25 cellular contexts compared by ENCODE assay signal in the genomic region with DNA sequence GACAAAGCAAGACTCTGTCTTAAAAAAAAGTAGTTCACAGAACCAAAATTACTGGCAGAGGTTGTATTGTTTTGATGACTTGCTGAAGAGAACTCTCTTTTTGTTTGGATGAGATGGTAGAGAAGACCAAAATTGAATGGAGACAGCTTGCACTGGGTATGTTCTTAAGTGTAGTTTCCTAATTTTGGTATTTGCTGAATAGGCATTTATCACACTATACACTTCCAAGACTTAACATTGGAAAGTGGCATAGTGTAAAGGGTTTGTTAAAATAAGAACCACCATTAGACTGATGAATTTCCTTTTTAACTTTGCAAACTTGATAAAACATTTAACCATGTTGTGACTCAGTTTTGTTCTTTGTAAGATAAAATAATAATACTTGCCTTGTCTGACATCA. TPM values are rescaled to one million over a fixed set of nuclear protein-coding genes. Genes with fewer than 3 reads are reported as not detected.
DNase-seq lines count a peak whose midpoint lies in the region; ATAC-seq, FAIRE-seq and TF ChIP-seq lines count a peak whose summit lies in the region.
"Had no signal": no experiment of that assay in that cellular context is flagged by ENCODE, and none has a peak within 500 bp of the region (broad histone marks: within the 10 kb centered on the region; RNA-seq: fewer than 3 reads in every experiment).

No MANE protein-coding gene starts in this region.

- no peaks in the 10 kb centered on the region for H3K36me3 ChIP-seq in HepG2 (replicated peaks in 1 of 2; ENCODE audit: control insufficient read depth in 1 of 2, insufficient read depth in 2 of 2, low read length in 2 of 2)
- no peaks in the 10 kb centered on the region for H3K36me3 ChIP-seq in right lobe of liver
- no peaks in the 10 kb centered on the region for H3K36me3 ChIP-seq in K562 (ENCODE audit: control insufficient read depth, insufficient read depth, low read length)
- no peaks in the 10 kb centered on the region for H3K36me3 ChIP-seq in endothelial cell of umbilical vein (ENCODE audit: control insufficient read depth in 2 of 2, extremely low read depth in 1 of 2, insufficient read depth in 2 of 2, low read length in 2 of 2)
- H3K36me3 ChIP-seq: BE2C, BLaER1 had no signal

- in situ Hi-C loops in HepG2 (cut with HindIII; ENCODE audit: extremely low pct_ligation_motif_present, low pct_unique_long_range_greater_than_20kb) (no loop called here), K562 (cut with MboI) (no loop called here)

- intact Hi-C loops in HepG2 (cut with micrococcal nuclease; ENCODE audit: unreplicated experiment): no loop called here
- intact Hi-C loops in right lobe of liver (cut with DNase I): no loop called here
- intact Hi-C loops in K562 (cut with micrococcal nuclease): no loop called here
- intact Hi-C loops in endothelial cell of umbilical vein (cut with micrococcal nuclease): no loop called here

- no peak overlapping the region for H3K27ac ChIP-seq in HepG2 (ENCODE audit: extremely low read length, insufficient read depth, low read length)
- no peak overlapping the region for H3K27ac ChIP-seq in right lobe of liver
- H3K27ac ChIP-seq in K562 (ENCODE audit: extremely low read depth, low read depth, low read length): no peak overlapping the region
- H3K27ac ChIP-seq in endothelial cell of umbilical vein (ENCODE audit: insufficient read depth, low read depth, low read length): no peak overlapping the region
- H3K27ac ChIP-seq: 22Rv1, BLaER1 had no signal

- CTCF ChIA-PET in HepG2 (lab: Yijun Ruan, JAX; ENCODE audit: low intra/inter-chr PET ratio, low total read pairs) (no interaction called here), K562 (lab: Yijun Ruan, JAX; ENCODE audit: low intra/inter-chr PET ratio) (no interaction called here), endothelial cell of umbilical vein (lab: Charles Lee) (no interaction called here)

- no peaks in the 10 kb centered on the region for H3K9me3 ChIP-seq in HepG2 (ENCODE audit: low read length)
- no peaks in the 10 kb centered on the region for H3K9me3 ChIP-seq in right lobe of liver
- no peaks in the 10 kb centered on the region for H3K9me3 ChIP-seq in K562 (replicated peaks; ENCODE audit: control insufficient read depth, insufficient read depth, low read depth, low read length)
- no peaks in the 10 kb centered on the region for H3K9me3 ChIP-seq in endothelial cell of umbilical vein (replicated peaks; ENCODE audit: control insufficient read depth, insufficient read depth, low read length)
- H3K9me3 ChIP-seq: BE2C, BLaER1 had no signal

- H3K9ac ChIP-seq in HepG2 (ENCODE audit: insufficient read depth, low read depth, low read length) (no peak overlapping the region), K562 (ENCODE audit: insufficient read depth in 1 of 2, low read depth in 2 of 2, low read length in 2 of 2) (no peak overlapping the region), endothelial cell of umbilical vein (replicated peaks; ENCODE audit: extremely low read depth, insufficient read depth, low read length) (no peak overlapping the region)
- H3K9ac ChIP-seq: BLaER1 had no signal

- no peaks in the 10 kb centered on the region for H3K79me2 ChIP-seq in HepG2 (ENCODE audit: insufficient read depth, low read length)
- peaks cover 2% of the 10 kb centered on the region; the same call in 1 of the 3 replicates for H3K79me2 ChIP-seq in K562 (ENCODE audit: control insufficient read depth, insufficient read depth, low read length)
- H3K79me2 ChIP-seq in endothelial cell of umbilical vein (ENCODE audit: control insufficient read depth, insufficient read depth, low read length): no peaks in the 10 kb centered on the region

- H2AFZ ChIP-seq in HepG2 (ENCODE audit: low read length) (no peak overlapping the region), K562 (ENCODE audit: low read depth, low read length) (no peak overlapping the region), endothelial cell of umbilical vein (ENCODE audit: low read depth, low read length) (no peak overlapping the region)

- DNase-seq in HepG2 (ENCODE audit: low spot score): no peak
- DNase-seq in right lobe of liver: no peak
- no peak for DNase-seq in K562 (ENCODE audit: extremely low read depth in 1 of 4, low spot score in 3 of 4)
- no peak for DNase-seq in endothelial cell of umbilical vein (ENCODE audit: low read depth, low spot score)
- no peak for DNase-seq in activated CD4-positive, alpha-beta T cell treated with anti-CD3 and anti-CD28 coated beads for 1 hour
- DNase-seq: ACHN; BE2C; C1 segment of cervical spinal cord; CD4-positive, alpha-beta memory T cell; CD4-positive, CD25-positive, alpha-beta regulatory T cell; CD8-positive, alpha-beta memory T cell; COR-L47; DMS 273 treated with DMSO at 0.1 percent for 48 hours; DMS153; DMS53; DMS79; DND-41; EL; GDM1 had no signal

- FAIRE-seq in HepG2 (lab: Jason Lieb, UNC): no peak
- FAIRE-seq in K562 (lab: Jason Lieb, UNC): no peak
- peak; percentile 33 for FAIRE-seq in endothelial cell of umbilical vein (lab: Jason Lieb, UNC)
- FAIRE-seq: GM12878, GM12892, GM18507 had no signal

- ATAC-seq in HepG2 (no peak), right lobe of liver (no peak), K562 (no peak), HG02970 (IDR thresholded peaks at IDR 0.05; ENCODE audit: low FRiP score, unreplicated experiment) (no peak)
- ATAC-seq: GM12878 had no signal

- H4K20me1 ChIP-seq in HepG2 (ENCODE audit: insufficient read depth, low read length) (no peaks in the 10 kb centered on the region), K562 (replicated peaks; ENCODE audit: control insufficient read depth, insufficient read depth, low read length) (no peaks in the 10 kb centered on the region), endothelial cell of umbilical vein (replicated peaks; ENCODE audit: control insufficient read depth, extremely low read depth, insufficient read depth, low read length) (no peaks in the 10 kb centered on the region)
- H4K20me1 ChIP-seq: BLaER1 had no signal

- dilution Hi-C loops in endothelial cell of umbilical vein (cut with MboI; ENCODE audit: extremely low pct_ligation_motif_present, low sequenced_read_pairs): no loop called here

- POLR2A ChIA-PET in HepG2 (lab: Yijun Ruan, JAX): no interaction called here
- POLR2A ChIA-PET in K562 (lab: Yijun Ruan, JAX): no interaction called here
- POLR2A ChIA-PET in endothelial cell of umbilical vein (lab: Charles Lee): no interaction called here

- H3K4me1 ChIP-seq in HepG2 (ENCODE audit: insufficient read depth, low read length) (peaks cover 10% of the 10 kb centered on the region), right lobe of liver (no peaks in the 10 kb centered on the region), K562 (replicated peaks in 1 of 2; ENCODE audit: control insufficient read depth in 2 of 2, insufficient read depth in 2 of 2, low read length in 2 of 2) (no peaks in the 10 kb centered on the region), endothelial cell of umbilical vein (ENCODE audit: control insufficient read depth, extremely low read depth, insufficient read depth, low read length) (peaks cover 3% of the 10 kb centered on the region)

- TF ChIP-seq RAD21 in HepG2 (CRISPR knock-in tag; IDR thresholded peaks at IDR 0.05) (no peak), K562 (CRISPR knock-in tag; conservative IDR thresholded peaks at IDR 0.05 in 1 of 2, IDR thresholded peaks at IDR 0.05 in 1 of 2) (no peak)

- H3K4me3 ChIP-seq in HepG2 (replicated peaks in 1 of 3; ENCODE audit: insufficient read depth in 1 of 3, low read depth in 2 of 3, low read length in 3 of 3) (no peak overlapping the region), right lobe of liver (no peak overlapping the region), K562 (no peak overlapping the region), endothelial cell of umbilical vein (replicated peaks in 1 of 3; ENCODE audit: insufficient read depth in 1 of 3, low read depth in 1 of 3, low read length in 3 of 3) (no peak overlapping the region)
- H3K4me3 ChIP-seq: BLaER1, GM12878 had no signal

- TF ChIP-seq CTCF in HepG2 (CRISPR knock-in tag; IDR thresholded peaks at IDR 0.05) (no peak), right lobe of liver (IDR thresholded peaks at IDR 0.05) (no peak), K562 (IDR thresholded peaks at IDR 0.05 in 2 of 3, conservative IDR thresholded peaks at IDR 0.05 in 1 of 3; ENCODE audit: insufficient read depth in 2 of 3, low read depth in 1 of 3, low read length in 3 of 3) (no peak), endothelial cell of umbilical vein (IDR thresholded peaks at IDR 0.05; ENCODE audit: extremely low read depth in 1 of 2, insufficient read depth in 1 of 2, low read depth in 1 of 2, low read length in 2 of 2) (no peak)

- H3K4me2 ChIP-seq in HepG2 (ENCODE audit: low read depth, low read length) (no peak overlapping the region), K562 (ENCODE audit: insufficient read depth, low read length) (no peak overlapping the region), endothelial cell of umbilical vein (ENCODE audit: insufficient read depth, low read length) (no peak overlapping the region)
- H3K4me2 ChIP-seq: BLaER1 had no signal

- TF ChIP-seq EP300 in HepG2 (IDR thresholded peaks at IDR 0.05; ENCODE audit: low read depth in 2 of 2, low read length in 2 of 2) (no peak), HepG2 (CRISPR knock-in tag; IDR thresholded peaks at IDR 0.05; ENCODE audit: borderline replicate concordance) (no peak), K562 (IDR thresholded peaks at IDR 0.05; ENCODE audit: low read length) (no peak)

- BruUV-seq in HepG2 (replicated peaks; lab: Mats Ljungman, UMichigan): no TSS peak
- BruUV-seq in K562 (replicated peaks; lab: Mats Ljungman, UMichigan): no TSS peak
- BruUV-seq in endothelial cell of umbilical vein (replicated peaks; lab: Mats Ljungman, UMichigan): no TSS peak

- no peaks in the 10 kb centered on the region for H3K27me3 ChIP-seq in HepG2 (ENCODE audit: control insufficient read depth in 1 of 2, insufficient read depth in 2 of 2, low read length in 2 of 2)
- H3K27me3 ChIP-seq in right lobe of liver: peaks cover 0 to 4% of the 10 kb centered on the region in 2 donors
- H3K27me3 ChIP-seq in K562 (ENCODE audit: control insufficient read depth in 2 of 2, insufficient read depth in 2 of 2, low read length in 2 of 2): peaks cover 0 to 3% of the 10 kb centered on the region in 2 experiments; a peak in 2 of 5 replicates
- peaks cover 6 to 10% of the 10 kb centered on the region in 2 experiments for H3K27me3 ChIP-seq in endothelial cell of umbilical vein (ENCODE audit: control insufficient read depth in 2 of 2, insufficient read depth in 2 of 2, low read length in 2 of 2)
- H3K27me3 ChIP-seq: BE2C, BLaER1 had no signal

- H3K9me1 ChIP-seq in K562 (ENCODE audit: control insufficient read depth, insufficient read depth, low read length): no peaks in the 10 kb centered on the region
- no peaks in the 10 kb centered on the region for H3K9me1 ChIP-seq in endothelial cell of umbilical vein (replicated peaks; ENCODE audit: control insufficient read depth, extremely low read depth, insufficient read depth, low read length)

- no peak for TF ChIP-seq POLR2A in HepG2 (IDR thresholded peaks at IDR 0.05; ENCODE audit: insufficient read depth in 1 of 2, low read depth in 2 of 2, low read length in 2 of 2)
- TF ChIP-seq POLR2A in right lobe of liver (IDR thresholded peaks at IDR 0.05): no peak
- TF ChIP-seq POLR2A in K562 (conservative IDR thresholded peaks at IDR 0.05): no peak
- no peak for TF ChIP-seq POLR2A in endothelial cell of umbilical vein (IDR thresholded peaks at IDR 0.05; ENCODE audit: low read depth, low read length)

RNA-seq across cellular contexts. Expression of gene DCUN1D5, which starts 5.3 kb away (rescaled TPM):
- total RNA-seq in HepG2 (2016; rRNA removed; fragmentation: Illumina TruSeq; extraction: Trizol) (46.7 and 57.0 TPM in 2 replicates), right lobe of liver (10 to 100 TPM in 3 of 6 experiments, 1 to 10 TPM in 3; 6.4 to 35.4 (median 10.4) TPM), K562 (2014; rRNA removed) (202 and 242 TPM in 2 replicates), K562 (2014; rRNA removed; fragmentation: Illumina TruSeq; extraction: Trizol) (132 and 149 TPM in 2 replicates), K562 (2015; rRNA removed; fragmentation: Illumina TruSeq; extraction: Trizol) (105 and 115 TPM in 2 replicates), K562 (2021) (97.2 and 100 TPM in 2 replicates), endothelial cell of umbilical vein (49.8 and 52.9 TPM in 2 replicates)
- 15.7 and 16.9 TPM in 2 replicates for total RNA-seq in HepG2 (2016; cell fraction: cytosol; rRNA removed; fragmentation: Illumina TruSeq; extraction: Trizol; ENCODE audit: low read depth)
- total RNA-seq in HepG2 (2016; cell fraction: insoluble cytoplasmic fraction; rRNA removed; fragmentation: Illumina TruSeq; extraction: Trizol): 47.7 and 61.6 TPM in 2 replicates
- 26.9 and 31.6 TPM in 2 replicates for total RNA-seq in HepG2 (2016; cell fraction: membrane; rRNA removed; fragmentation: Illumina TruSeq; extraction: Trizol)
- total RNA-seq in HepG2 (2016; cell fraction: nucleus; rRNA removed; fragmentation: Illumina TruSeq; extraction: Trizol): 25.3 and 27.8 TPM in 2 replicates
- polyA plus RNA-seq in HepG2 (2011; rRNA removed) (24.8 and 32.9 TPM in 2 replicates), K562 (2011; rRNA removed) (102 and 161 TPM in 2 replicates), K562 (2014; fragmentation: Illumina TruSeq; extraction: Trizol) (82.7 and 93.3 TPM in 2 replicates), K562 (2014; fragmentation: Nextera tagmentation; extraction: Ambion mirVana) (10 to 100 TPM; 38.4 to 39.1 TPM), K562 (2014; rRNA removed) (175 and 178 TPM in 2 replicates), endothelial cell of umbilical vein (32.8 and 32.9 TPM in 2 replicates)
- 23.0 and 23.6 TPM in 2 replicates for polyA plus RNA-seq in HepG2 (2011; cell fraction: cytosol; rRNA removed)
- 11.6 and 13.3 TPM in 2 replicates for polyA plus RNA-seq in HepG2 (2011; cell fraction: nucleus; rRNA removed)
- polyA plus RNA-seq in HepG2 (2012): 31.4 and 34.4 TPM in 2 replicates
- polyA plus RNA-seq in HepG2 (2016; cell fraction: cytosol; fragmentation: Illumina TruSeq; extraction: Trizol; ENCODE audit: low read depth): 13.8 and 18.6 TPM in 2 replicates
- polyA plus RNA-seq in HepG2 (2016; cell fraction: insoluble cytoplasmic fraction; fragmentation: Illumina TruSeq; extraction: Trizol; ENCODE audit: low read depth): 63.7 and 70.8 TPM in 2 replicates
- polyA plus RNA-seq in HepG2 (2016; cell fraction: membrane; fragmentation: Illumina TruSeq; extraction: Trizol; ENCODE audit: low read depth): 22.8 and 24.5 TPM in 2 replicates
- polyA plus RNA-seq in HepG2 (2016; cell fraction: nucleus; fragmentation: Illumina TruSeq; extraction: Trizol; ENCODE audit: insufficient read depth, low read depth): 32.8 and 35.9 TPM in 2 replicates
- 6.5 and 9.0 TPM in 2 replicates for polyA minus RNA-seq in HepG2 (2011; rRNA and poly(A)+ RNA removed; ENCODE audit: low replicate concordance)
- 12.6 and 13.5 TPM in 2 replicates for polyA minus RNA-seq in HepG2 (2011; cell fraction: cytosol; rRNA and poly(A)+ RNA removed)
- polyA minus RNA-seq in HepG2 (2011; cell fraction: nucleus; rRNA and poly(A)+ RNA removed): 17.9 and 20.6 TPM in 2 replicates
- 19.9 and 20.0 TPM in 2 replicates for total RNA-seq in K562 (2011; cell fraction: chromatin; rRNA removed; ENCODE audit: low replicate concordance)
- total RNA-seq in K562 (2011; cell fraction: nucleolus; rRNA removed): 29.3 and 32.9 TPM in 2 replicates
- 24.1 and 31.0 TPM in 2 replicates for total RNA-seq in K562 (2011; cell fraction: nucleoplasm; rRNA removed)
- polyA plus RNA-seq in K562 (2011; cell fraction: cytosol; rRNA removed): 74.9 and 88.7 TPM in 2 replicates
- 34.6 and 42.4 TPM in 2 replicates for polyA plus RNA-seq in K562 (2011; cell fraction: nucleus; rRNA removed)
- polyA plus RNA-seq in K562 (2012): 68.3 and 115 TPM in 2 replicates
- 65.9 and 73.0 TPM in 2 replicates for polyA minus RNA-seq in K562 (2011; rRNA and poly(A)+ RNA removed)
- 42.4 and 46.6 TPM in 2 replicates for polyA minus RNA-seq in K562 (2011; cell fraction: cytosol; rRNA and poly(A)+ RNA removed)
- 29.9 and 36.7 TPM in 2 replicates for polyA minus RNA-seq in K562 (2011; cell fraction: nucleus; rRNA and poly(A)+ RNA removed)
- 40.5 and 45.7 TPM in 2 replicates for polyA plus RNA-seq in endothelial cell of umbilical vein (2011; cell fraction: cytosol; rRNA removed)
- polyA plus RNA-seq in endothelial cell of umbilical vein (2011; cell fraction: nucleus; rRNA removed): 19.6 and 25.7 TPM in 2 replicates
- polyA plus RNA-seq in endothelial cell of umbilical vein (2012): 80.7 and 97.5 TPM in 2 replicates
- 12.4 and 12.5 TPM in 2 replicates for polyA minus RNA-seq in endothelial cell of umbilical vein
- 27.4 TPM for polyA minus RNA-seq in endothelial cell of umbilical vein (2011; cell fraction: cytosol; rRNA and poly(A)+ RNA removed)
- 10.6 and 24.5 TPM in 2 replicates for polyA minus RNA-seq in endothelial cell of umbilical vein (2011; cell fraction: nucleus; rRNA and poly(A)+ RNA removed)

RNA-seq across cellular contexts. Expression of gene DYNC2H1, which starts 11.9 kb away (rescaled TPM):
- 0.66 and 1.2 TPM in 2 replicates for total RNA-seq in HepG2 (2016; rRNA removed; fragmentation: Illumina TruSeq; extraction: Trizol)
- 0.26 and 0.91 TPM in 2 replicates for total RNA-seq in HepG2 (2016; cell fraction: cytosol; rRNA removed; fragmentation: Illumina TruSeq; extraction: Trizol; ENCODE audit: low read depth)
- total RNA-seq in HepG2 (2016; cell fraction: insoluble cytoplasmic fraction; rRNA removed; fragmentation: Illumina TruSeq; extraction: Trizol): 0.76 and 0.83 TPM in 2 replicates
- 0.40 and 0.41 TPM in 2 replicates for total RNA-seq in HepG2 (2016; cell fraction: membrane; rRNA removed; fragmentation: Illumina TruSeq; extraction: Trizol)
- total RNA-seq in HepG2 (2016; cell fraction: nucleus; rRNA removed; fragmentation: Illumina TruSeq; extraction: Trizol): 1.5 and 1.8 TPM in 2 replicates
- polyA plus RNA-seq in HepG2 (2011; rRNA removed): 0.49 and 0.69 TPM in 2 replicates
- polyA plus RNA-seq in HepG2 (2011; cell fraction: cytosol; rRNA removed): 0.07 and 0.28 TPM in 2 replicates
- polyA plus RNA-seq in HepG2 (2011; cell fraction: nucleus; rRNA removed): 0.80 and 1.0 TPM in 2 replicates
- polyA plus RNA-seq in HepG2 (2012): 0.32 and 0.62 TPM in 2 replicates
- 0.09 TPM in 1 of 2 replicates, not detected in the other for polyA plus RNA-seq in HepG2 (2016; cell fraction: cytosol; fragmentation: Illumina TruSeq; extraction: Trizol; ENCODE audit: low read depth)
- 0.58 and 0.74 TPM in 2 replicates for polyA plus RNA-seq in HepG2 (2016; cell fraction: insoluble cytoplasmic fraction; fragmentation: Illumina TruSeq; extraction: Trizol; ENCODE audit: low read depth)
- 0.15 and 0.16 TPM in 2 replicates for polyA plus RNA-seq in HepG2 (2016; cell fraction: membrane; fragmentation: Illumina TruSeq; extraction: Trizol; ENCODE audit: low read depth)
- 0.94 and 0.96 TPM in 2 replicates for polyA plus RNA-seq in HepG2 (2016; cell fraction: nucleus; fragmentation: Illumina TruSeq; extraction: Trizol; ENCODE audit: insufficient read depth, low read depth)
- polyA minus RNA-seq in HepG2 (2011; rRNA and poly(A)+ RNA removed; ENCODE audit: low replicate concordance): 0.10 and 4.5 TPM in 2 replicates
- 0.20 and 0.35 TPM in 2 replicates for polyA minus RNA-seq in HepG2 (2011; cell fraction: cytosol; rRNA and poly(A)+ RNA removed)
- polyA minus RNA-seq in HepG2 (2011; cell fraction: nucleus; rRNA and poly(A)+ RNA removed): 2.4 and 2.5 TPM in 2 replicates
- total RNA-seq in right lobe of liver: 1 to 10 TPM; 1.0 to 3.4 (median 1.5) TPM
- total RNA-seq in K562 (2011; cell fraction: chromatin; rRNA removed; ENCODE audit: low replicate concordance): 0.12 and 1.0 TPM in 2 replicates
- total RNA-seq in K562 (2011; cell fraction: nucleolus; rRNA removed): under 0.01 and 0.26 TPM in 2 replicates
- total RNA-seq in K562 (2011; cell fraction: nucleoplasm; rRNA removed): 0.22 TPM in 1 of 2 replicates, not detected in the other
- 0.33 and 0.64 TPM in 2 replicates for total RNA-seq in K562 (2014; rRNA removed)
- 0.51 and 0.54 TPM in 2 replicates for total RNA-seq in K562 (2014; rRNA removed; fragmentation: Illumina TruSeq; extraction: Trizol)
- total RNA-seq in K562 (2015; rRNA removed; fragmentation: Illumina TruSeq; extraction: Trizol): 0.40 and 0.57 TPM in 2 replicates
- 0.33 and 0.47 TPM in 2 replicates for total RNA-seq in K562 (2021)
- polyA plus RNA-seq in K562 (2011; rRNA removed): 0.07 and 0.20 TPM in 2 replicates
- polyA plus RNA-seq in K562 (2011; cell fraction: cytosol; rRNA removed): 0.01 and 0.04 TPM in 2 replicates
- polyA plus RNA-seq in K562 (2011; cell fraction: nucleus; rRNA removed): 0.04 and 0.58 TPM in 2 replicates
- polyA plus RNA-seq in K562 (2012): 0.21 and 0.73 TPM in 2 replicates
- 0.11 and 0.12 TPM in 2 replicates for polyA plus RNA-seq in K562 (2014; fragmentation: Illumina TruSeq; extraction: Trizol)
- under 1 TPM; 0.10 to 0.17 TPM for polyA plus RNA-seq in K562 (2014; fragmentation: Nextera tagmentation; extraction: Ambion mirVana)
- polyA plus RNA-seq in K562 (2014; rRNA removed): 0.08 and 0.19 TPM in 2 replicates
- 0.32 and 0.57 TPM in 2 replicates for polyA minus RNA-seq in K562 (2011; rRNA and poly(A)+ RNA removed)
- polyA minus RNA-seq in K562 (2011; cell fraction: cytosol; rRNA and poly(A)+ RNA removed): 0.76 TPM in 1 of 2 replicates, not detected in the other
- polyA minus RNA-seq in K562 (2011; cell fraction: nucleus; rRNA and poly(A)+ RNA removed): 0.13 and 1.00 TPM in 2 replicates
- 4.2 and 5.7 TPM in 2 replicates for total RNA-seq in endothelial cell of umbilical vein
- polyA plus RNA-seq in endothelial cell of umbilical vein: 1.5 and 1.9 TPM in 2 replicates
- polyA plus RNA-seq in endothelial cell of umbilical vein (2011; cell fraction: cytosol; rRNA removed): 1.3 and 2.3 TPM in 2 replicates
- polyA plus RNA-seq in endothelial cell of umbilical vein (2011; cell fraction: nucleus; rRNA removed): 5.6 and 6.8 TPM in 2 replicates
- polyA plus RNA-seq in endothelial cell of umbilical vein (2012): 2.2 and 2.5 TPM in 2 replicates
- polyA minus RNA-seq in endothelial cell of umbilical vein: 4.2 and 5.3 TPM in 2 replicates
- polyA minus RNA-seq in endothelial cell of umbilical vein (2011; cell fraction: cytosol; rRNA and poly(A)+ RNA removed): 4.8 TPM
- polyA minus RNA-seq in endothelial cell of umbilical vein (2011; cell fraction: nucleus; rRNA and poly(A)+ RNA removed): 13.1 and 15.8 TPM in 2 replicates

Comparison
In these comparisons a context has a peak if more than half of its experiments do, and no peak if none do; other contexts are left out.
1. Of the 241 proteins assayed by ChIP-seq in both HepG2 and K562: peak only in HepG2: none; only in K562: MAFG; in both: MAFF and MAFK; in neither: 238.